ENCODE assay signal across 1 cellular context in genomic region chr3:112481342-112481870, GRCh38.
TF ChIP-seq lines count a peak whose summit lies in the region.

No MANE protein-coding gene starts in this region.

TF ChIP-seq in H1, 55 proteins besides CTCF, POLR2A, EP300 and RAD21 (continued from another document):
- no peak for TF ChIP-seq E2F6 (IDR thresholded peaks at IDR 0.05)
- TF ChIP-seq CHD7 (IDR thresholded peaks at IDR 0.05; ENCODE audit: insufficient replicate concordance, low read length), result no peak
- no peak for TF ChIP-seq NANOG (IDR thresholded peaks at IDR 0.05; ENCODE audit: insufficient read depth, low read depth, low read length, poor library complexity, severe bottlenecking)
- TF ChIP-seq ATF3 (IDR thresholded peaks at IDR 0.05; ENCODE audit: insufficient read depth, low read depth, low read length), result no peak
- no peak for TF ChIP-seq PHF8 (conservative IDR thresholded peaks at IDR 0.05; ENCODE audit: low read depth, low read length)
- no peak for TF ChIP-seq TEAD4 (IDR thresholded peaks at IDR 0.05; ENCODE audit: low read depth, low read length)
- TF ChIP-seq KDM5A (IDR thresholded peaks at IDR 0.05; ENCODE audit: low read length), result no peak
- TF ChIP-seq YY1 (IDR thresholded peaks at IDR 0.05; ENCODE audit: low read depth, low read length), result no peak
- no peak for TF ChIP-seq JUN (IDR thresholded peaks at IDR 0.05; ENCODE audit: low read depth, low read length)
- TF ChIP-seq KDM1A (IDR thresholded peaks at IDR 0.05; ENCODE audit: borderline replicate concordance, low read length), result no peak
- TF ChIP-seq RFX5 (IDR thresholded peaks at IDR 0.05; ENCODE audit: borderline replicate concordance, low read depth, low read length), result no peak
- TF ChIP-seq CHD2 (IDR thresholded peaks at IDR 0.05; ENCODE audit: low read length), result no peak
- no peak for TF ChIP-seq CTBP2 (IDR thresholded peaks at IDR 0.05; ENCODE audit: borderline replicate concordance, insufficient read depth, insufficient read length, low read length)
- TF ChIP-seq MAFK (IDR thresholded peaks at IDR 0.05; ENCODE audit: low read depth, low read length), result no peak
